ENCODE assay signal across 8 cellular contexts in genomic region chrX:68894513-68895338, GRCh38.
A peak's percentile ranks its signal among the peaks of the same experiment; 100 is the strongest.
DNase-seq lines count a peak whose midpoint lies in the region; ATAC-seq and TF ChIP-seq lines count a peak whose summit lies in the region.

No MANE protein-coding gene starts in this region.

- H3K9ac ChIP-seq in SK-N-MC (ENCODE audit: insufficient read length): peak overlapping the region; percentile 55

- peak overlapping the region; percentile 57 for H3K4me3 Mint-ChIP-seq in activated CD4-positive, alpha-beta T cell treated with anti-CD3 and anti-CD28 coated beads, Interleukin-2, amount 10 ng/mL, durations not matched to agents 24 days and 14 days
- peak overlapping the region; percentile 34 for H3K4me3 Mint-ChIP-seq in dendritic cell treated with granulocyte-macrophage colony-stimulating factor and Interleukin-4, amounts not matched to agents 40 ng/mL and 50 ng/mL, for 4 days

- intact Hi-C loops in activated CD4-positive, alpha-beta T cell treated with anti-CD3 and anti-CD28 coated beads, Interleukin-2, amount 10 ng/mL, durations not matched to agents 24 days and 14 days (cut with micrococcal nuclease): no loop called here
- intact Hi-C loops in dendritic cell treated with granulocyte-macrophage colony-stimulating factor and Interleukin-4, amounts not matched to agents 40 ng/mL and 50 ng/mL, for 4 days (cut with micrococcal nuclease): loop anchor here (10.0 kb wide), 1 partner anchor 60 kb away; no protein-coding TSS in a partner anchor
- intact Hi-C loops in left lung (cut with DNase I): no loop called here

- H3K4me3 ChIP-seq in SK-N-MC (peak overlapping the region; percentile 28), left lung (peak overlapping the region in 1 of 2 donors; percentile 11)

- H3K36me3 ChIP-seq in SK-N-MC (ENCODE audit: insufficient read depth, low read length): no peaks in the 10 kb centered on the region
- no peaks in the 10 kb centered on the region for H3K36me3 ChIP-seq in left lung

- ATAC-seq in left lung: peak; percentile 88
- ATAC-seq in stimulated activated naive CD8-positive, alpha-beta T cell treated with anti-CD3 and anti-CD28 coated beads, Interleukin-15, Interleukin-2, amounts not matched to agents 100 U/mL and 50 U/mL, for 24 hours: peak; percentile 55
- no peak for ATAC-seq in GM18870 (IDR thresholded peaks at IDR 0.05; ENCODE audit: unreplicated experiment)
- no peak for ATAC-seq in HG03439 (IDR thresholded peaks at IDR 0.05; ENCODE audit: unreplicated experiment)

- DNase-seq in activated CD4-positive, alpha-beta T cell treated with anti-CD3 and anti-CD28 coated beads, Interleukin-2, amount 10 ng/mL, durations not matched to agents 24 days and 14 days: peak; percentile 53
- no peak for DNase-seq in activated CD4-positive, alpha-beta T cell treated with anti-CD3 and anti-CD28 coated beads, Interleukin-2, amount 50 U/mL, for 4 hours
- DNase-seq in SK-N-MC (ENCODE audit: low read depth, low spot score) (peak; percentile 20), left lung (peak; percentile 71 to 83)
- peak; percentile 14 for DNase-seq in stimulated activated naive CD8-positive, alpha-beta T cell treated with anti-CD3 and anti-CD28 coated beads, Interleukin-15, Interleukin-2, amounts not matched to agents 100 U/mL and 50 U/mL, for 24 hours

- H3K27me3 Mint-ChIP-seq in activated CD4-positive, alpha-beta T cell treated with anti-CD3 and anti-CD28 coated beads, Interleukin-2, amount 10 ng/mL, durations not matched to agents 24 days and 14 days: no peaks in the 10 kb centered on the region
- H3K27me3 Mint-ChIP-seq in dendritic cell treated with granulocyte-macrophage colony-stimulating factor and Interleukin-4, amounts not matched to agents 40 ng/mL and 50 ng/mL, for 4 days: peaks cover 4% of the 10 kb centered on the region

- no peak overlapping the region for H3K27ac Mint-ChIP-seq in activated CD4-positive, alpha-beta T cell treated with anti-CD3 and anti-CD28 coated beads, Interleukin-2, amount 10 ng/mL, durations not matched to agents 24 days and 14 days
- H3K27ac Mint-ChIP-seq in dendritic cell treated with granulocyte-macrophage colony-stimulating factor and Interleukin-4, amounts not matched to agents 40 ng/mL and 50 ng/mL, for 4 days: peak overlapping the region; percentile 87

- peaks cover 7 to 16% of the 10 kb centered on the region in 2 donors for H3K4me1 ChIP-seq in left lung

- no peaks in the 10 kb centered on the region for H3K9me3 Mint-ChIP-seq in activated CD4-positive, alpha-beta T cell treated with anti-CD3 and anti-CD28 coated beads, Interleukin-2, amount 10 ng/mL, durations not matched to agents 24 days and 14 days
- H3K9me3 Mint-ChIP-seq in dendritic cell treated with granulocyte-macrophage colony-stimulating factor and Interleukin-4, amounts not matched to agents 40 ng/mL and 50 ng/mL, for 4 days: no peaks in the 10 kb centered on the region

- H3K27me3 ChIP-seq in left lung: no peaks in the 10 kb centered on the region

- H3K9me3 ChIP-seq in SK-N-MC (ENCODE audit: low read depth, low read length) (no peaks in the 10 kb centered on the region), left lung (no peaks in the 10 kb centered on the region)

- TF ChIP-seq CTCF in left lung (IDR thresholded peaks at IDR 0.05): no peak

- H3K27ac ChIP-seq in SK-N-MC (peak overlapping the region; percentile 88), left lung (peak overlapping the region; percentile 59 to 74)

- no peaks in the 10 kb centered on the region for H3K36me3 Mint-ChIP-seq in activated CD4-positive, alpha-beta T cell treated with anti-CD3 and anti-CD28 coated beads, Interleukin-2, amount 10 ng/mL, durations not matched to agents 24 days and 14 days (ENCODE audit: low read depth)
- no peaks in the 10 kb centered on the region for H3K36me3 Mint-ChIP-seq in dendritic cell treated with granulocyte-macrophage colony-stimulating factor and Interleukin-4, amounts not matched to agents 40 ng/mL and 50 ng/mL, for 4 days (ENCODE audit: low read depth)

- no peaks in the 10 kb centered on the region for H3K4me1 Mint-ChIP-seq in activated CD4-positive, alpha-beta T cell treated with anti-CD3 and anti-CD28 coated beads, Interleukin-2, amount 10 ng/mL, durations not matched to agents 24 days and 14 days
- peaks cover 40% of the 10 kb centered on the region for H3K4me1 Mint-ChIP-seq in dendritic cell treated with granulocyte-macrophage colony-stimulating factor and Interleukin-4, amounts not matched to agents 40 ng/mL and 50 ng/mL, for 4 days (ENCODE audit: low read depth)

Comparison
In these comparisons a context has a peak if more than half of its experiments do, and no peak if none do; other contexts are left out.
1. DNase-seq: peak in activated CD4-positive, alpha-beta T cell treated with anti-CD3 and anti-CD28 coated beads, Interleukin-2, amount 10 ng/mL, durations not matched to agents 24 days and 14 days (single experiment), SK-N-MC (single experiment), left lung (2 of 2) and stimulated activated naive CD8-positive, alpha-beta T cell treated with anti-CD3 and anti-CD28 coated beads, Interleukin-15, Interleukin-2, amounts not matched to agents 100 U/mL and 50 U/mL, for 24 hours (single experiment); none in activated CD4-positive, alpha-beta T cell treated with anti-CD3 and anti-CD28 coated beads, Interleukin-2, amount 50 U/mL, for 4 hours (0 of 2).
2. ATAC-seq: peak in left lung (single experiment) and stimulated activated naive CD8-positive, alpha-beta T cell treated with anti-CD3 and anti-CD28 coated beads, Interleukin-15, Interleukin-2, amounts not matched to agents 100 U/mL and 50 U/mL, for 24 hours (single experiment); none in GM18870 (single experiment) and HG03439 (single experiment).